In the genomic region with DNA sequence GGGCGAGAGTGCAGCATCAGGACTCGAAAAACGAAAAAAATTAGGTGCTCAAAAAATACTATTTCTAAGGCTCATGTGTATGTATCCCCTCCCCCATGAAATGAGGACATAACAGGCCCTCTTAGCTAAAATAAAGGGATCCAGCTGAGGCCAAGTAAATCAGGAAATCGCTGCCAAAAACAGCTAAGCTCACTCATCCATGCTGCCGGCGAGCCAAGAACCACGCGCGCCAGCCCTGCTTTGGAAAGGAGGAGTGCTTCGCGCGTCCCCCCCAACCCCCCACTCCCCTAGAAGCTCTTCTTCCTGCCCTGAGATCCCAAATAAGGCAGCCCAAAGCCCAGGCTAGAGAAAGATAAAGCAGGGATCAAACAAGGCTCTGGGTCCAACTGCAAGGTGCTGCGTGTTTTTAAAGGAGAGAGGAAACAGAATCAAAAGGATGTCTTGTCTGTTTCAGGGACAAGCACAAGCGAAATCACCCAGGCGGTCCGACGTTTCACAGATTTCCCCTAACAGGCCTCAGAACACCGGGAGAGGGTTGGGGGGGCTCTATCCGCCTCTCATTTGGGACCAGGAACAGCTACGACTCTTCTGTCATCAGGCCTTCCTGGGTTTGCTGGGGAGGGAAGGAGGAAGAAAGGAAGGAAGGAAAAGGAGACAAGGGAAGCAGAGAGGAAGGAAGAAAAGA, we compare ENCODE assay signal across 8 cellular contexts.
DNase-seq lines count a peak whose midpoint lies in the region; ATAC-seq and TF ChIP-seq lines count a peak whose summit lies in the region.

No MANE protein-coding gene starts in this region.

- in situ Hi-C loops in astrocyte of the spinal cord (cut with HindIII; ENCODE audit: low sequenced_read_pairs): no loop called here

- no peak overlapping the region for H3K4me3 ChIP-seq in astrocyte of the spinal cord (ENCODE audit: low read depth, low read length)
- no peak overlapping the region for H3K4me3 ChIP-seq in lower lobe of right lung
- H3K4me3 ChIP-seq in thoracic aorta: peak overlapping the region; percentile 24

- H3K27me3 ChIP-seq in lower lobe of right lung (ENCODE audit: low read depth) (no peaks in the 10 kb centered on the region), thoracic aorta (replicated peaks; ENCODE audit: insufficient read depth) (no peaks in the 10 kb centered on the region)

- ATAC-seq in lower lobe of right lung: no peak
- ATAC-seq in thoracic aorta (ENCODE audit: insufficient number of reproducible peaks, low FRiP score, low read depth): no peak

- no peak overlapping the region for H3K27ac ChIP-seq in lower lobe of right lung
- H3K27ac ChIP-seq in thoracic aorta: no peak overlapping the region

- TF ChIP-seq CTCF in astrocyte of the spinal cord (IDR thresholded peaks at IDR 0.05; ENCODE audit: low read depth, low read length): no peak
- TF ChIP-seq CTCF in lower lobe of right lung (IDR thresholded peaks at IDR 0.05): no peak
- TF ChIP-seq CTCF in thoracic aorta (IDR thresholded peaks at IDR 0.05): no peak

- intact Hi-C loops in lower lobe of right lung (cut with DNase I): no loop called here

- H3K9me3 ChIP-seq in lower lobe of right lung (no peaks in the 10 kb centered on the region), thoracic aorta (no peaks in the 10 kb centered on the region)

- H3K4me1 ChIP-seq in lower lobe of right lung (peaks cover 18% of the 10 kb centered on the region), thoracic aorta (ENCODE audit: control insufficient read depth in 1 of 2, low read depth in 2 of 2) (peaks cover 10 to 19% of the 10 kb centered on the region in 2 donors)

- DNase-seq in NCI-H1092 (lab: John Stamatoyannopoulos, UW) (peak; percentile 92), astrocyte of the spinal cord (ENCODE audit: low read depth, low spot score) (peak; percentile 56), lower lobe of right lung (peak; percentile 51), thoracic aorta (ENCODE audit: low spot score) (no peak), germinal center (ENCODE audit: low spot score) (no peak), EL (no peak), NCI-H187 (lab: John Stamatoyannopoulos, UW) (no peak)
- no peak for DNase-seq in activated CD4-positive, alpha-beta T cell treated with anti-CD3 and anti-CD28 coated beads, Interleukin-2, amount 50 U/mL, for 1 hour

- no peaks in the 10 kb centered on the region for H3K36me3 ChIP-seq in lower lobe of right lung
- no peaks in the 10 kb centered on the region for H3K36me3 ChIP-seq in thoracic aorta

Comparison
In these comparisons a context has a peak if more than half of its experiments do, and no peak if none do; other contexts are left out.
1. DNase-seq: peak in NCI-H1092 (single experiment), astrocyte of the spinal cord (single experiment) and lower lobe of right lung (single experiment); none in thoracic aorta (single experiment), germinal center (single experiment), EL (single experiment), activated CD4-positive, alpha-beta T cell treated with anti-CD3 and anti-CD28 coated beads, Interleukin-2, amount 50 U/mL, for 1 hour (single experiment) and NCI-H187 (0 of 2).